ENCODE assay signal across 8 cellular contexts in the genomic region with DNA sequence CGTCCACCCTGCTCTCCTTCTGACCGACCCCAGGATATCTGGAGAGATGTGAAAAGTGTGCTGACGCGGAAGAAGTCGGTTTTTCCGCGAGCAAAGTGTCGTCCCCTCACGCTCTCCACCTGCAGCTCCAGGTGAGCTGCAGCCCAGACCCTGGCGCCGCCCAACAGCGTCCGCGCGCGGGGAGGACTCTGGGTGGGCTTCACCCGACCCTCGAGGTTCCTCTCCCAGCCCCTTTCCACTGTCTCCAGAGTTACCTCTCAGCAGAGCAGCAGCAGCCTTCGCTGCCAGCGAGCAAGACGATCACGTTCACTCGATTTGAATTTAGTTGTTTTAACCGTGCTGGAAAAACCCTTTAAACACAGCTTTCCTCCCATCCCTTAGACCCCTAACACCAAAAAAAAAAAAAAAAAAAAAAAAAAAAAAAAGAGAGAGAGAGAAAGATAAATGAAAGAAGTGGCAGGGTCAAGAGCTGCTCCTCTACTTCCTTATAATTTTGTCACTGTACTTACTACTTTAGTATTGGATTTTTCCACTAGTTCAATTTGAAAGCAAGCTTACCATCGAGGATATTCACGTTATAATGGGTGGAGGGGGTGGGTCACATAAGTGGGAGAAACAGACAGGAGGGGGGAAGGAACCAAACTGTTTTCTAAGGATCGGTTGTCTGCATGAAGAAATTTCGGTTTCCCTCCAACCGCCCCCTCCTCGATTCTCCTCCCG. TPM values are rescaled to one million over a fixed set of nuclear protein-coding genes. Genes with fewer than 3 reads are reported as not detected.
DNase-seq lines count a peak whose midpoint lies in the region; ATAC-seq and TF ChIP-seq lines count a peak whose summit lies in the region.

No MANE protein-coding gene starts in this region.

- H3K9me3 ChIP-seq in OCI-LY7 (ENCODE audit: low read length) (no peaks in the 10 kb centered on the region), aorta (ENCODE audit: control insufficient read depth, low read length) (no peaks in the 10 kb centered on the region)
- H3K9me3 ChIP-seq in effector memory CD4-positive, alpha-beta T cell (ENCODE audit: control insufficient read depth, low read length), result no peaks in the 10 kb centered on the region

- peak overlapping the region; percentile 25 for H3K27ac Mint-ChIP-seq in mesothelial cell of epicardium

- peak overlapping the region; percentile 97 for H3K4me3 Mint-ChIP-seq in mesothelial cell of epicardium

- peak; percentile 16 for DNase-seq in Daoy (ENCODE audit: low read depth)
- DNase-seq in OCI-LY7 (ENCODE audit: low spot score), result peak; percentile 7
- DNase-seq in effector memory CD4-positive, alpha-beta T cell, result no peak
- DNase-seq in mesothelial cell of epicardium (ENCODE audit: low spot score in 2 of 2, unreplicated experiment in 2 of 2), result no peak
- DNase-seq in aorta, result peak in 1 of 2 donors; percentile 77
- DNase-seq in HK-2 (ENCODE audit: unreplicated experiment), result no peak
- DNase-seq in DMS114 treated with DMSO at 0.1 percent for 48 hours (lab: John Stamatoyannopoulos, UW; ENCODE audit: unreplicated experiment), result no peak

- ATAC-seq in GM21723 (IDR thresholded peaks at IDR 0.05; ENCODE audit: unreplicated experiment), result peak; percentile 24
- ATAC-seq in aorta (ENCODE audit: low FRiP score), result peak; percentile 2

- CTCF ChIA-PET in OCI-LY7 (lab: Charles Lee; ENCODE audit: unreplicated experiment), result no interaction called here

- H4K20me1 ChIP-seq in OCI-LY7 (ENCODE audit: insufficient read depth, low read length), result no peaks in the 10 kb centered on the region

- peak overlapping the region; percentile 91 for H2AFZ ChIP-seq in OCI-LY7 (ENCODE audit: low read length)

- no peaks in the 10 kb centered on the region for H3K9me3 Mint-ChIP-seq in mesothelial cell of epicardium

- BruUV-seq in OCI-LY7 (replicated peaks; lab: Mats Ljungman, UMichigan), result TSS peak; percentile 89

- H3K27me3 ChIP-seq in effector memory CD4-positive, alpha-beta T cell (replicated peaks; ENCODE audit: control insufficient read depth, insufficient read depth, low read length, poor library complexity, severe bottlenecking), result no peaks in the 10 kb centered on the region
- no peaks in the 10 kb centered on the region for H3K27me3 ChIP-seq in aorta (ENCODE audit: control insufficient read depth in 1 of 2, insufficient read depth in 2 of 2, low read length in 1 of 2)

- intact Hi-C loops in OCI-LY7 (cut with micrococcal nuclease; ENCODE audit: unreplicated experiment) (loop anchor here (2.0 to 5.0 kb wide), 3 partner anchors 386 to 761 kb away; a partner anchor contains a TSS), aorta (cut with DNase I) (no loop called here)

- H3K9me2 ChIP-seq in OCI-LY7 (ENCODE audit: insufficient read depth, low read length), result no peaks in the 10 kb centered on the region

- H3K27ac ChIP-seq in OCI-LY7 (ENCODE audit: low read depth, low read length, poor library complexity, severe bottlenecking), result peak overlapping the region; percentile 17
- H3K27ac ChIP-seq in effector memory CD4-positive, alpha-beta T cell (ENCODE audit: insufficient read depth, low read length, poor library complexity, severe bottlenecking), result peak overlapping the region; percentile 98
- H3K27ac ChIP-seq in aorta (ENCODE audit: low read depth in 1 of 2, low read length in 2 of 2), result peak overlapping the region; percentile 38 to 54

- H3K4me1 Mint-ChIP-seq in mesothelial cell of epicardium, result peaks cover 22% of the 10 kb centered on the region

- peak overlapping the region; percentile 87 for H3K4me2 ChIP-seq in OCI-LY7 (ENCODE audit: low read length)

- no peaks in the 10 kb centered on the region for H3K36me3 Mint-ChIP-seq in mesothelial cell of epicardium

- H3K36me3 ChIP-seq in OCI-LY7 (ENCODE audit: insufficient read depth, low read length) (no peaks in the 10 kb centered on the region), aorta (ENCODE audit: control insufficient read depth in 1 of 2, insufficient read depth in 2 of 2, low read length in 1 of 2) (no peaks in the 10 kb centered on the region)
- H3K36me3 ChIP-seq in effector memory CD4-positive, alpha-beta T cell (ENCODE audit: control insufficient read depth, insufficient read depth, low read length), result no peaks in the 10 kb centered on the region

- WGBS in aorta, 2 donors, result 1% methylated on average over 31 of the region's 31 CpGs

- no peaks in the 10 kb centered on the region for H3K79me2 ChIP-seq in OCI-LY7 (ENCODE audit: insufficient read depth, low read depth, low read length)

- H3K4me1 ChIP-seq in OCI-LY7 (ENCODE audit: insufficient read depth, low read length, poor library complexity, severe bottlenecking) (peaks cover 14% of the 10 kb centered on the region), aorta (ENCODE audit: control insufficient read depth in 1 of 2, insufficient read depth in 2 of 2, low read length in 2 of 2) (no peaks in the 10 kb centered on the region)
- peaks cover 17% of the 10 kb centered on the region for H3K4me1 ChIP-seq in effector memory CD4-positive, alpha-beta T cell (ENCODE audit: control insufficient read depth, insufficient read depth, low read length, poor library complexity, severe bottlenecking)

- TF ChIP-seq CTCF in OCI-LY7 (conservative IDR thresholded peaks at IDR 0.05; ENCODE audit: low read length), result no peak
- no peak for TF ChIP-seq CTCF in mesothelial cell of epicardium (IDR thresholded peaks at IDR 0.05; ENCODE audit: unreplicated experiment)

- POLR2A ChIA-PET in OCI-LY7 (lab: Charles Lee), result interaction anchor here (0.6 to 1.8 kb wide), 6 partner anchors 17 to 763 kb away, joined by 3 to 6 read pairs (median 4); no protein-coding TSS in a partner anchor

- H3K27me3 Mint-ChIP-seq in mesothelial cell of epicardium (ENCODE audit: low read depth), result peaks cover 83% of the 10 kb centered on the region

- H3K4me3 ChIP-seq in OCI-LY7 (ENCODE audit: low read depth, low read length, poor library complexity, severe bottlenecking), result peak overlapping the region; percentile 82
- peak overlapping the region; percentile 99 for H3K4me3 ChIP-seq in effector memory CD4-positive, alpha-beta T cell (ENCODE audit: insufficient read depth, low read depth, low read length, poor library complexity, severe bottlenecking)
- peak overlapping the region; percentile 50 to 71 for H3K4me3 ChIP-seq in aorta (ENCODE audit: low read length in 2 of 2)

RNA-seq across cellular contexts. Expression of a gene that starts 0.8 kb away (rescaled TPM):
- total RNA-seq in Daoy (2014; rRNA removed; shearing (Covaris generic)), result 0.34 TPM in 1 of 2 replicates, not detected in the other
- 2.7 and 5.2 TPM in 2 replicates for total RNA-seq in OCI-LY7 (2014; rRNA removed; shearing (Covaris generic))
- total RNA-seq in OCI-LY7 (2022) (2.0 and 2.4 TPM in 2 replicates), mesothelial cell of epicardium (4.0 to 5.3 TPM (median 5.2 TPM) in 3 replicates), aorta (10 to 100 TPM in 1 of 2 donors, 1 to 10 TPM in 1; 9.9 to 22.9 TPM)
- 1 to 10 TPM; 3.4 to 3.9 TPM for polyA plus RNA-seq in aorta

Comparison
In these comparisons a context has a peak if more than half of its experiments do, and no peak if none do; other contexts are left out.
1. DNase-seq: peak in Daoy (single experiment) and OCI-LY7 (single experiment); none in effector memory CD4-positive, alpha-beta T cell (0 of 3), mesothelial cell of epicardium (0 of 2), HK-2 (single experiment) and DMS114 treated with DMSO at 0.1 percent for 48 hours (single experiment).
2. H3K27ac ChIP-seq: peak in every context shown above with its lines; median percentile 98 in effector memory CD4-positive, alpha-beta T cell; 46 in aorta; 17 in OCI-LY7.
3. Peak in every context shown above with its lines, with median percentiles within 50 percentile points of each other: H3K4me3 ChIP-seq.